In the genomic region with DNA sequence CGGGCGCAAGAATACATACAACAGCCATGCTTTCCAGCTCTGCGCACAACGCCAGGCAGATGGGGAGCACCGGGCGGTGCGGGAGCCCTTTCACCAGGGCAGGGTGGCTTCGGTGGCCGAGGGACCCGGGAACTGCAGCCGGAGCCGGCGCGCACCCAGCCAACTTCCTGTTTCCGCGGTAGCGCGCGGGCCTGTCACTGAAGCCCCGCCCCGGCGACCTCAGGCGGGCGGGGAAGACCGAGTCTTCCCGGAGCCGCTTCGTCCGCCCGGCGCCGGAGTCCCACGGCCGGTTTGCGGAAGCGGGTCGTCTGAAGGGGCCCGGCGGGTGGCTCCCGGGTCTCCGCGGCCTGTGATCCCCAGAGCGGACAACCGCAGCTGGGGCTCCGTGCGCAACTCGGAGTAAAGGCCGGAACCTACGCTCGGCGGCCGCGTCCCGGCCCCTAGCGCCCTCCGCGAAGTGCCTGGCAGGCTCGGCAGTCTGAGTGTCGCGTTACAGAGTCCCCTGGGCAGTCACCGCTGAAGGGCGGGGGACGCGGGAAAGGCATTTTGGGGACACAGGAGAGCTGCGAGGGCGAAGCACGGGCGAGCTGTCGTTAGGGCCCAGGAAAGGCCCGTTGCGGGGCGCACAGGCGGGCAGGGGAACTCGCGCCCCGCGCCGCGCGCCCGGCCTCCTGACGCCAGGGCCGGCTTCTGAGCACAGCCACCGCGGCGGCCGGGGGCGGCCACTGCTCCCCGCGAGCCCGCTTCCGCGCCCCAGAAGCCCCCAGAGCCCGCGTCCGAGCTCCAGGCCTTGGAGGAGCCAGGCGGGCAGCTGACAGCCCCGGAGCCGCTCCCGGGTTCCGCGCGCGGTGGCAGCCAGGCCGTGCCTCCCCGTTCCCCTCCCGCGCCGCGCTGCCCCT, we compare ENCODE assay signal across 8 cellular contexts. TPM values are rescaled to one million over a fixed set of nuclear protein-coding genes. Genes with fewer than 3 reads are reported as not detected.
A peak's percentile ranks its signal among the peaks of the same experiment; 100 is the strongest.
DNase-seq lines count a peak whose midpoint lies in the region; ATAC-seq and TF ChIP-seq lines count a peak whose summit lies in the region.

A gene with protein sequence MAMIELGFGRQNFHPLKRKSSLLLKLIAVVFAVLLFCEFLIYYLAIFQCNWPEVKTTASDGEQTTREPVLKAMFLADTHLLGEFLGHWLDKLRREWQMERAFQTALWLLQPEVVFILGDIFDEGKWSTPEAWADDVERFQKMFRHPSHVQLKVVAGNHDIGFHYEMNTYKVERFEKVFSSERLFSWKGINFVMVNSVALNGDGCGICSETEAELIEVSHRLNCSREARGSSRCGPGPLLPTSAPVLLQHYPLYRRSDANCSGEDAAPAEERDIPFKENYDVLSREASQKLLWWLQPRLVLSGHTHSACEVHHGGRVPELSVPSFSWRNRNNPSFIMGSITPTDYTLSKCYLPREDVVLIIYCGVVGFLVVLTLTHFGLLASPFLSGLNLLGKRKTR (minus strand): TSS at position 136 of the 899 bp plus-strand sequence. CDS start 11,053 bp downstream, outside the sequence.

- H3K27ac Mint-ChIP-seq in GM23338 (peak within 1 kb of the TSS; percentile 80), neural progenitor cell (peak within 1 kb of the TSS; percentile 40)

- DNase-seq in EL (peak; percentile 84), GM23338 (ENCODE audit: low spot score) (peak; percentile 93), LNCaP clone FGC (ENCODE audit: low read depth) (peak; percentile 58), SIG-M5 (lab: John Stamatoyannopoulos, UW) (peak; percentile 43), activated gamma-delta T cell (lab: John Stamatoyannopoulos, UW) (peak; percentile 79), fibroblast of villous mesenchyme (ENCODE audit: low read depth) (peak; percentile 87), neural progenitor cell (ENCODE audit: low spot score) (peak; percentile 95), stromal cell of bone marrow (ENCODE audit: low read depth) (peak; percentile 73)

- H3K27ac ChIP-seq in GM23338 (ENCODE audit: low read depth): peak within 1 kb of the TSS; percentile 96
- H3K27ac ChIP-seq in neural progenitor cell: peak within 1 kb of the TSS; percentile 65

- peak within 1 kb of the TSS; percentile 86 for H3K4me2 ChIP-seq in GM23338
- peak within 1 kb of the TSS; percentile 99 for H3K4me2 ChIP-seq in neural progenitor cell

- H3K4me3 ChIP-seq in GM23338 (peak within 1 kb of the TSS; percentile 78), LNCaP clone FGC (ENCODE audit: low read depth, low read length) (peak within 1 kb of the TSS; percentile 65), fibroblast of villous mesenchyme (ENCODE audit: low read depth, low read length) (peak within 1 kb of the TSS; percentile 79), neural progenitor cell (peak within 1 kb of the TSS; percentile 86)

- ATAC-seq in GM23338: peak; percentile 86

- H3K36me3 Mint-ChIP-seq in GM23338 (ENCODE audit: low read depth) (peaks cover 4% of the 10 kb centered on the region; the same call in 2 of the 3 replicates), neural progenitor cell (no peaks in the 10 kb centered on the region)

- peak within 1 kb of the TSS; percentile 45 for H3K9ac ChIP-seq in neural progenitor cell

- H2AFZ ChIP-seq in GM23338 (peak within 1 kb of the TSS; percentile 92), neural progenitor cell (replicated peaks) (peak within 1 kb of the TSS; percentile 95)

- H3K27me3 ChIP-seq in GM23338 (ENCODE audit: insufficient read depth): peaks cover 10% of the 10 kb centered on the region; the same call in 1 of the 2 replicates
- H3K27me3 ChIP-seq in neural progenitor cell: peaks cover 11% of the 10 kb centered on the region

- peaks cover 40% of the 10 kb centered on the region for H3K4me1 ChIP-seq in GM23338 (ENCODE audit: insufficient read depth)
- peaks cover 4% of the 10 kb centered on the region for H3K4me1 ChIP-seq in neural progenitor cell

- H3K9me3 Mint-ChIP-seq in GM23338: no peaks in the 10 kb centered on the region
- no peaks in the 10 kb centered on the region for H3K9me3 Mint-ChIP-seq in neural progenitor cell

- TF ChIP-seq CTCF in GM23338 (conservative IDR thresholded peaks at IDR 0.05; ENCODE audit: low read depth in 2 of 2): no peak
- no peak for TF ChIP-seq CTCF in LNCaP clone FGC (IDR thresholded peaks at IDR 0.05; ENCODE audit: control insufficient read depth, extremely low read depth, insufficient read depth)
- no peak for TF ChIP-seq CTCF in fibroblast of villous mesenchyme (IDR thresholded peaks at IDR 0.05; ENCODE audit: insufficient read depth, low read depth, low read length)
- TF ChIP-seq CTCF in neural progenitor cell (IDR thresholded peaks at IDR 0.05): peak; percentile 4

- H3K4me1 Mint-ChIP-seq in GM23338 (peaks cover 28% of the 10 kb centered on the region), neural progenitor cell (peaks cover 17% of the 10 kb centered on the region)

- peaks cover 16% of the 10 kb centered on the region for H3K27me3 Mint-ChIP-seq in GM23338 (ENCODE audit: insufficient read depth, low read depth, poor library complexity)
- H3K27me3 Mint-ChIP-seq in neural progenitor cell (ENCODE audit: insufficient read depth, low read depth): peaks cover 3% of the 10 kb centered on the region

- no peaks in the 10 kb centered on the region for H3K9me3 ChIP-seq in neural progenitor cell (ENCODE audit: low read depth)

- H3F3A ChIP-seq in GM23338 (replicated peaks; ENCODE audit: low read depth) (peaks cover 13% of the 10 kb centered on the region; the same call in 1 of the 2 replicates), neural progenitor cell (ENCODE audit: low read depth) (peaks cover 19% of the 10 kb centered on the region)

- H3K4me3 Mint-ChIP-seq in GM23338 (peak within 1 kb of the TSS; percentile 87), neural progenitor cell (peak within 1 kb of the TSS; percentile 93)

- no peaks in the 10 kb centered on the region for H4K20me1 ChIP-seq in GM23338 (replicated peaks; ENCODE audit: insufficient read depth)
- no peaks in the 10 kb centered on the region for H4K20me1 ChIP-seq in neural progenitor cell (ENCODE audit: low read depth)

- H3K79me2 ChIP-seq in GM23338 (replicated peaks; ENCODE audit: insufficient read depth) (no peaks in the 10 kb centered on the region; the same call in 1 of the 2 replicates), neural progenitor cell (ENCODE audit: low read depth) (no peaks in the 10 kb centered on the region)

- H3K9me2 ChIP-seq in GM23338 (ENCODE audit: insufficient read depth): no peaks in the 10 kb centered on the region

- H3K36me3 ChIP-seq in GM23338 (ENCODE audit: insufficient read depth) (no peaks in the 10 kb centered on the region), neural progenitor cell (no peaks in the 10 kb centered on the region)

TF ChIP-seq in GM23338, 12 proteins besides CTCF, POLR2A, EP300 and RAD21:
- TF ChIP-seq, protein P1, sequence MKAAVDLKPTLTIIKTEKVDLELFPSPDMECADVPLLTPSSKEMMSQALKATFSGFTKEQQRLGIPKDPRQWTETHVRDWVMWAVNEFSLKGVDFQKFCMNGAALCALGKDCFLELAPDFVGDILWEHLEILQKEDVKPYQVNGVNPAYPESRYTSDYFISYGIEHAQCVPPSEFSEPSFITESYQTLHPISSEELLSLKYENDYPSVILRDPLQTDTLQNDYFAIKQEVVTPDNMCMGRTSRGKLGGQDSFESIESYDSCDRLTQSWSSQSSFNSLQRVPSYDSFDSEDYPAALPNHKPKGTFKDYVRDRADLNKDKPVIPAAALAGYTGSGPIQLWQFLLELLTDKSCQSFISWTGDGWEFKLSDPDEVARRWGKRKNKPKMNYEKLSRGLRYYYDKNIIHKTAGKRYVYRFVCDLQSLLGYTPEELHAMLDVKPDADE (IDR thresholded peaks at IDR 0.05): peak; percentile 50
- TF ChIP-seq ZNF114 (CRISPR knock-in tag; IDR thresholded peaks at IDR 0.05) (no peak), STAT1 (IDR thresholded peaks at IDR 0.05; ENCODE audit: unreplicated experiment) (no peak), POLR2AphosphoS5 (IDR thresholded peaks at IDR 0.05; ENCODE audit: low read depth) (peak; percentile 76), EZH2 (IDR thresholded peaks at IDR 0.05; ENCODE audit: low read depth, unreplicated experiment) (no peak)

RNA-seq across cellular contexts. Expression of the gene that starts here (rescaled TPM):
- total RNA-seq in GM23338 (2014; rRNA removed; shearing (Covaris generic)): 18.8 and 29.8 TPM in 2 replicates
- 24.6 and 25.1 TPM in 2 replicates for polyA plus RNA-seq in GM23338 (2016; fragmentation: Nextera tagmentation; extraction: Ambion mirVana)
- total RNA-seq in fibroblast of villous mesenchyme (21.9 and 27.2 TPM in 2 replicates), neural progenitor cell (ENCODE audit: low replicate concordance) (12.2 and 17.3 TPM in 2 replicates)

Comparison
In these comparisons a context has a peak if more than half of its experiments do, and no peak if none do; other contexts are left out.
1. Peak in every context shown above with its lines: DNase-seq, ATAC-seq, H3K4me3 ChIP-seq and H3K27ac ChIP-seq.
2. DNase-seq: peak in every context shown above with its lines; median percentile 95 in neural progenitor cell; 93 in GM23338; 87 in fibroblast of villous mesenchyme; 84 in EL; 79 in activated gamma-delta T cell; 73 in stromal cell of bone marrow; 58 in LNCaP clone FGC; 43 in SIG-M5.